Comparison of ENCODE assay signal across 25 cellular contexts in the genomic region with DNA sequence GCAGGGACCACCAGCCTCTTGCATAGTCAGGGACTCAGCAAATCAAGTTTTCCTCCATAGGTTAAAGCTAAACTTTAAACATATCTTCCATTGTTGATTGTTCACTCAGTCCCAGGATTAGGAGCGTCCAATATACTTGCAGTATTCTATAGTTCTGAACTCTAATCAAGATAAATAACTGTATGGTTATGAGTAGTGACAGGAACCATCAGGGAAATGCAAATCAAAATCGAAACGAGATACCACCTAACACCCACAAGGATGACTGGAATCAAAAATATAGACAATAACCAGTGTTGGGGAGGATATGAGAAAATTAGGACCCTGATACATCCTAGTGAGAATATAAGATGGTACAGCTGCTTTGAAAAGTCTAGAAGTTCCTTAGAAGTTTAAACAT.
"Had no signal": no experiment of that assay in that cellular context is flagged by ENCODE, and none has a peak within 500 bp of the region (broad histone marks: within the 10 kb centered on the region; RNA-seq: fewer than 3 reads in every experiment).

No MANE protein-coding gene starts in this region.

- H3K27ac Mint-ChIP-seq: effector memory CD8-positive, alpha-beta T cell; stimulated activated memory B cell treated with anti-CD40 and anti-IgM and Interleukin-4, amounts not matched to agents 10 μg/mL and 1 μg/mL and 100 μg/mL, for 72 hours had no signal

- H3K27me3 Mint-ChIP-seq: effector memory CD8-positive, alpha-beta T cell; naive thymus-derived CD4-positive, alpha-beta T cell; stimulated activated memory B cell treated with anti-CD40 and anti-IgM and Interleukin-4, amounts not matched to agents 10 μg/mL and 1 μg/mL and 100 μg/mL, for 72 hours; stimulated activated naive CD8-positive, alpha-beta T cell treated with anti-CD3 and anti-CD28 coated beads, Interleukin-15, Interleukin-2, amounts not matched to agents 100 ng/mL and 50 ng/mL, for 24 hours had no signal

- ATAC-seq: effector memory CD8-positive, alpha-beta T cell; heart right ventricle; left cardiac atrium; left lung; naive thymus-derived CD4-positive, alpha-beta T cell; psoas muscle; right cardiac atrium; stimulated activated memory B cell treated with anti-CD40 and anti-IgM and Interleukin-4, amounts not matched to agents 10 μg/mL and 1 μg/mL and 100 μg/mL, for 72 hours had no signal

- FAIRE-seq: endometrium, islet of Langerhans had no signal

- DNase-seq: effector memory CD8-positive, alpha-beta T cell; erythroblast; esophagus squamous epithelium; foreskin melanocyte; glutamatergic neuron; heart right ventricle; hippocampal formation; left cardiac atrium; left lung; mesendoderm; midbrain; naive thymus-derived CD4-positive, alpha-beta T cell; occipital lobe; ovary; posterior cingulate gyrus; psoas muscle; right cardiac atrium; sigmoid colon; stimulated activated CD4-positive, alpha-beta T cell treated with anti-CD3 and anti-CD28 coated beads, Interleukin-2, amount 100 ng/mL, for 24 hours; stimulated activated CD4-positive, alpha-beta T cell treated with anti-CD3 and anti-CD28 coated beads, Interleukin-4, amount 100 ng/mL, for 24 hours; transverse colon had no signal

- H3K9me3 Mint-ChIP-seq: effector memory CD8-positive, alpha-beta T cell; stimulated activated memory B cell treated with anti-CD40 and anti-IgM and Interleukin-4, amounts not matched to agents 10 μg/mL and 1 μg/mL and 100 μg/mL, for 72 hours; stimulated activated naive CD8-positive, alpha-beta T cell treated with anti-CD3 and anti-CD28 coated beads, Interleukin-15, Interleukin-2, amounts not matched to agents 100 ng/mL and 50 ng/mL, for 24 hours had no signal

- H3K36me3 Mint-ChIP-seq: stimulated activated memory B cell treated with anti-CD40 and anti-IgM and Interleukin-4, amounts not matched to agents 10 μg/mL and 1 μg/mL and 100 μg/mL, for 72 hours had no signal

- H3K4me3 Mint-ChIP-seq: effector memory CD8-positive, alpha-beta T cell; naive thymus-derived CD4-positive, alpha-beta T cell; stimulated activated memory B cell treated with anti-CD40 and anti-IgM and Interleukin-4, amounts not matched to agents 10 μg/mL and 1 μg/mL and 100 μg/mL, for 72 hours; stimulated activated naive CD8-positive, alpha-beta T cell treated with anti-CD3 and anti-CD28 coated beads, Interleukin-15, Interleukin-2, amounts not matched to agents 100 ng/mL and 50 ng/mL, for 24 hours had no signal
